ENCODE assay signal across 29 cellular contexts in genomic region chr2:134766583-134766982, GRCh38. TPM values are rescaled to one million over a fixed set of nuclear protein-coding genes. Genes with fewer than 3 reads are reported as not detected.
"Had no signal": no experiment of that assay in that cellular context is flagged by ENCODE, and none has a peak within 500 bp of the region (broad histone marks: within the 10 kb centered on the region; RNA-seq: fewer than 3 reads in every experiment).

No MANE protein-coding gene starts in this region.

- FAIRE-seq: urothelium cell line had no signal

- H3K27ac Mint-ChIP-seq: stimulated activated effector memory CD8-positive, alpha-beta T cell treated with anti-CD3 and anti-CD28 coated beads, Interleukin-12 subunit alpha, Interleukin-12 subunit beta, amount 100 ng/mL, for 72 hours; stimulated activated memory B cell treated with anti-CD40 and anti-IgM and Interleukin-4, amounts not matched to agents 10 μg/mL and 1 μg/mL and 100 μg/mL, for 72 hours; stimulated activated naive B cell treated with anti-CD40 and anti-IgM and Interleukin-4, amounts not matched to agents 10 μg/mL and 1 μg/mL and 100 μg/mL, for 72 hours; stimulated activated naive CD8-positive, alpha-beta T cell treated with anti-CD3 and anti-CD28 coated beads, Interleukin-15, amount 100 ng/mL, for 72 hours; stimulated activated naive CD8-positive, alpha-beta T cell treated with anti-CD3 and anti-CD28 coated beads, Interleukin-15, Interleukin-2, amounts not matched to agents 100 ng/mL and 50 ng/mL, for 24 hours; type B pancreatic cell had no signal

- H3K4me3 ChIP-seq: stomach, suprapubic skin, testis, thoracic aorta, thyroid gland, tibial artery, tibial nerve, transverse colon, upper lobe of left lung, upper lobe of right lung, uterus, vagina had no signal

- H3K27ac ChIP-seq: stomach, suprapubic skin, testis, thoracic aorta, thyroid gland, tibial artery, tibial nerve, transverse colon, upper lobe of left lung, upper lobe of right lung, uterus, vagina had no signal

- H3K36me3 ChIP-seq: stomach, suprapubic skin, thoracic aorta, thyroid gland, tibial artery, tibial nerve, transverse colon, upper lobe of left lung, upper lobe of right lung, uterus, vagina had no signal

- H3K4me1 Mint-ChIP-seq: stimulated activated effector memory CD8-positive, alpha-beta T cell treated with anti-CD3 and anti-CD28 coated beads, Interleukin-12 subunit alpha, Interleukin-12 subunit beta, amount 100 ng/mL, for 72 hours; stimulated activated memory B cell treated with anti-CD40 and anti-IgM and Interleukin-4, amounts not matched to agents 10 μg/mL and 1 μg/mL and 100 μg/mL, for 72 hours; stimulated activated naive CD8-positive, alpha-beta T cell treated with anti-CD3 and anti-CD28 coated beads, Interleukin-15, amount 100 ng/mL, for 72 hours had no signal

- H3K9me3 ChIP-seq: stomach, suprapubic skin, testis, thoracic aorta, thyroid gland, tibial nerve, transverse colon, upper lobe of left lung, upper lobe of right lung, uterus, vagina had no signal

- H3K4me1 ChIP-seq: stomach, suprapubic skin, thyroid gland, tibial artery, tibial nerve, transverse colon, upper lobe of left lung, upper lobe of right lung, uterus, vagina had no signal

- H3K36me3 Mint-ChIP-seq: stimulated activated effector memory CD8-positive, alpha-beta T cell treated with anti-CD3 and anti-CD28 coated beads, Interleukin-12 subunit alpha, Interleukin-12 subunit beta, amount 100 ng/mL, for 72 hours; stimulated activated memory B cell treated with anti-CD40 and anti-IgM and Interleukin-4, amounts not matched to agents 10 μg/mL and 1 μg/mL and 100 μg/mL, for 72 hours; stimulated activated naive B cell treated with anti-CD40 and anti-IgM and Interleukin-4, amounts not matched to agents 10 μg/mL and 1 μg/mL and 100 μg/mL, for 72 hours; type B pancreatic cell had no signal

- H3K27me3 Mint-ChIP-seq: stimulated activated memory B cell treated with anti-CD40 and anti-IgM and Interleukin-4, amounts not matched to agents 10 μg/mL and 1 μg/mL and 100 μg/mL, for 72 hours had no signal

- H3K27me3 ChIP-seq: stomach, suprapubic skin, testis, thyroid gland, tibial artery, tibial nerve, transverse colon, upper lobe of left lung, upper lobe of right lung, uterus, vagina had no signal

- H3K4me3 Mint-ChIP-seq: stimulated activated effector memory CD8-positive, alpha-beta T cell treated with anti-CD3 and anti-CD28 coated beads, Interleukin-12 subunit alpha, Interleukin-12 subunit beta, amount 100 ng/mL, for 72 hours; stimulated activated memory B cell treated with anti-CD40 and anti-IgM and Interleukin-4, amounts not matched to agents 10 μg/mL and 1 μg/mL and 100 μg/mL, for 72 hours; stimulated activated naive B cell treated with anti-CD40 and anti-IgM and Interleukin-4, amounts not matched to agents 10 μg/mL and 1 μg/mL and 100 μg/mL, for 72 hours; stimulated activated naive CD8-positive, alpha-beta T cell treated with anti-CD3 and anti-CD28 coated beads, Interleukin-15, amount 100 ng/mL, for 72 hours; stimulated activated naive CD8-positive, alpha-beta T cell treated with anti-CD3 and anti-CD28 coated beads, Interleukin-15, Interleukin-2, amounts not matched to agents 100 ng/mL and 50 ng/mL, for 24 hours; type B pancreatic cell had no signal

- H3K9me3 Mint-ChIP-seq: stimulated activated effector memory CD8-positive, alpha-beta T cell treated with anti-CD3 and anti-CD28 coated beads, Interleukin-12 subunit alpha, Interleukin-12 subunit beta, amount 100 ng/mL, for 72 hours; stimulated activated memory B cell treated with anti-CD40 and anti-IgM and Interleukin-4, amounts not matched to agents 10 μg/mL and 1 μg/mL and 100 μg/mL, for 72 hours; stimulated activated naive CD8-positive, alpha-beta T cell treated with anti-CD3 and anti-CD28 coated beads, Interleukin-15, amount 100 ng/mL, for 72 hours; type B pancreatic cell had no signal

- DNase-seq: stimulated activated CD4-positive, alpha-beta T cell treated with anti-CD3 and anti-CD28 coated beads, Interleukin-2, amount 100 ng/mL, for 48 hours; stimulated activated CD4-positive, alpha-beta T cell treated with anti-CD3 and anti-CD28 coated beads, Interleukin-4, amount 100 ng/mL, for 1 hour; stimulated activated CD4-positive, alpha-beta T cell treated with anti-CD3 and anti-CD28 coated beads, Interleukin-4, amount 100 ng/mL, for 24 hours; stimulated activated CD4-positive, alpha-beta T cell treated with anti-CD3 and anti-CD28 coated beads, Interleukin-4, amount 100 ng/mL, for 4 hours; stimulated activated CD8-positive, alpha-beta memory T cell treated with anti-CD3 and anti-CD28 coated beads, Interleukin-4, amount 100 ng/mL, for 48 hours; stimulated activated naive B cell treated with anti-CD40 and anti-IgM and Interleukin-4, amounts not matched to agents 10 μg/mL and 1 μg/mL and 100 μg/mL, for 72 hours; stimulated activated naive CD4-positive, alpha-beta T cell; stimulated activated naive CD4-positive, alpha-beta T cell treated with Interleukin-2 at 50 U/mL for 16 hours; stimulated activated naive CD8-positive, alpha-beta T cell treated with anti-CD3 and anti-CD28 coated beads, Interleukin-15, amount 100 ng/mL, for 72 hours; stimulated activated naive CD8-positive, alpha-beta T cell treated with anti-CD3 and anti-CD28 coated beads, Interleukin-15, Interleukin-2, amounts not matched to agents 100 U/mL and 50 U/mL, for 24 hours; stomach; substantia nigra; testis; thyroid gland; tibial artery; transverse colon; trophoblast cell; upper lobe of left lung; upper lobe of right lung; uterus had no signal

- ATAC-seq: stimulated activated effector memory CD8-positive, alpha-beta T cell treated with anti-CD3 and anti-CD28 coated beads, Interleukin-12 subunit alpha, Interleukin-12 subunit beta, amount 100 ng/mL, for 72 hours; stimulated activated memory B cell treated with anti-CD40 and anti-IgM and Interleukin-4, amounts not matched to agents 10 μg/mL and 1 μg/mL and 100 μg/mL, for 72 hours; stimulated activated naive B cell treated with anti-CD40 and anti-IgM and Interleukin-4, amounts not matched to agents 10 μg/mL and 1 μg/mL and 100 μg/mL, for 72 hours; stimulated activated naive CD8-positive, alpha-beta T cell treated with anti-CD3 and anti-CD28 coated beads, Interleukin-15, amount 100 ng/mL, for 72 hours; stimulated activated naive CD8-positive, alpha-beta T cell treated with anti-CD3 and anti-CD28 coated beads, Interleukin-15, Interleukin-2, amounts not matched to agents 100 U/mL and 50 U/mL, for 24 hours; upper lobe of right lung had no signal

RNA-seq across cellular contexts. Expression of gene TMEM163, which starts 47.8 kb away (rescaled TPM):
- total RNA-seq: tibial nerve, vagina had no signal
